Comparison of ENCODE assay signal across 19 cellular contexts in genomic region chrX:115591420-115591819, GRCh38. TPM values are rescaled to one million over a fixed set of nuclear protein-coding genes. Genes with fewer than 3 reads are reported as not detected.
DNase-seq lines count a peak whose midpoint lies in the region; ATAC-seq and TF ChIP-seq lines count a peak whose summit lies in the region.
"Had no signal": no experiment of that assay in that cellular context is flagged by ENCODE, and none has a peak within 500 bp of the region (broad histone marks: within the 10 kb centered on the region; RNA-seq: fewer than 3 reads in every experiment).

No MANE protein-coding gene starts in this region.

- TF ChIP-seq CTCF in Caco-2 (IDR thresholded peaks at IDR 0.05; ENCODE audit: insufficient read depth in 1 of 2, low read depth in 1 of 2, low read length in 1 of 2, severe bottlenecking in 1 of 2, unreplicated experiment in 1 of 2) (no peak), gastrocnemius medialis (IDR thresholded peaks at IDR 0.05 in 4 of 5, conservative IDR thresholded peaks at IDR 0.05 in 1 of 5) (no peak)

- CTCF ChIA-PET in Caco-2 (lab: Charles Lee) = no interaction called here

- POLR2A ChIA-PET in Caco-2 (lab: Charles Lee) = no interaction called here

- H3K27ac Mint-ChIP-seq in Caco-2 (ENCODE audit: unreplicated experiment) = peak overlapping the region; percentile 34
- H3K27ac Mint-ChIP-seq: activated CD4-positive, alpha-beta memory T cell treated with anti-CD3 and anti-CD28 coated beads, Interleukin-2, amount 10 ng/mL, durations not matched to agents 7 days and 5 days; activated naive CD4-positive, alpha-beta T cell treated with anti-CD3 and anti-CD28 coated beads, Interleukin-2, amount 10 ng/mL, durations not matched to agents 7 days and 5 days; T-helper 17 cell had no signal

- H3K27me3 Mint-ChIP-seq in Caco-2 (ENCODE audit: insufficient read depth, unreplicated experiment) = no peaks in the 10 kb centered on the region
- H3K27me3 Mint-ChIP-seq: activated CD4-positive, alpha-beta memory T cell treated with anti-CD3 and anti-CD28 coated beads, Interleukin-2, amount 10 ng/mL, durations not matched to agents 7 days and 5 days; activated naive CD4-positive, alpha-beta T cell treated with anti-CD3 and anti-CD28 coated beads, Interleukin-2, amount 10 ng/mL, durations not matched to agents 7 days and 5 days; T-helper 17 cell had no signal

- no peaks in the 10 kb centered on the region for H3K9me3 Mint-ChIP-seq in Caco-2 (ENCODE audit: unreplicated experiment)
- H3K9me3 Mint-ChIP-seq: activated CD4-positive, alpha-beta memory T cell treated with anti-CD3 and anti-CD28 coated beads, Interleukin-2, amount 10 ng/mL, durations not matched to agents 7 days and 5 days; activated naive CD4-positive, alpha-beta T cell treated with anti-CD3 and anti-CD28 coated beads, Interleukin-2, amount 10 ng/mL, durations not matched to agents 7 days and 5 days; activated T-cell treated with anti-CD3 and anti-CD28 coated beads, Interleukin-2, amount 50 U/mL, for 4 hours; neural progenitor cell had no signal

- H3K4me1 ChIP-seq in Caco-2 = peaks cover 23% of the 10 kb centered on the region
- peaks cover 21% of the 10 kb centered on the region for H3K4me1 ChIP-seq in SJSA1 (replicated peaks)
- peaks cover 0 to 15% of the 10 kb centered on the region in 2 donors for H3K4me1 ChIP-seq in gastrocnemius medialis

- no peak overlapping the region for H3K4me3 Mint-ChIP-seq in Caco-2 (ENCODE audit: unreplicated experiment)
- H3K4me3 Mint-ChIP-seq: activated CD4-positive, alpha-beta memory T cell treated with anti-CD3 and anti-CD28 coated beads, Interleukin-2, amount 10 ng/mL, durations not matched to agents 7 days and 5 days; activated naive CD4-positive, alpha-beta T cell treated with anti-CD3 and anti-CD28 coated beads, Interleukin-2, amount 10 ng/mL, durations not matched to agents 7 days and 5 days; activated T-cell treated with anti-CD3 and anti-CD28 coated beads, Interleukin-2, amount 50 U/mL, for 4 hours; neural progenitor cell; T-helper 17 cell had no signal

- no peaks in the 10 kb centered on the region for H3K4me1 Mint-ChIP-seq in Caco-2 (ENCODE audit: low read depth, unreplicated experiment)
- H3K4me1 Mint-ChIP-seq: activated CD4-positive, alpha-beta memory T cell treated with anti-CD3 and anti-CD28 coated beads, Interleukin-2, amount 10 ng/mL, durations not matched to agents 7 days and 5 days; activated naive CD4-positive, alpha-beta T cell treated with anti-CD3 and anti-CD28 coated beads, Interleukin-2, amount 10 ng/mL, durations not matched to agents 7 days and 5 days; T-helper 17 cell had no signal

- BruUV-seq in Caco-2 (replicated peaks; lab: Mats Ljungman, UMichigan) = no TSS peak

- H3K9me3 ChIP-seq in Caco-2 (no peaks in the 10 kb centered on the region), SJSA1 (replicated peaks) (no peaks in the 10 kb centered on the region), gastrocnemius medialis (no peaks in the 10 kb centered on the region)

- intact Hi-C loops in Caco-2 (cut with micrococcal nuclease; ENCODE audit: unreplicated experiment) (no loop called here), gastrocnemius medialis (cut with DNase I; ENCODE audit: low total_unique reads) (no loop called here)

- ATAC-seq in gastrocnemius medialis = no peak
- ATAC-seq: activated T-cell treated with anti-CD3 and anti-CD28 coated beads, Interleukin-2, amount 50 U/mL, for 4 hours; T-helper 17 cell had no signal

- no peak for TF ChIP-seq POLR2A in gastrocnemius medialis (IDR thresholded peaks at IDR 0.05)

- H3K36me3 ChIP-seq in Caco-2 (ENCODE audit: control insufficient read depth, insufficient read depth, low read length) (no peaks in the 10 kb centered on the region), SJSA1 (no peaks in the 10 kb centered on the region), gastrocnemius medialis (no peaks in the 10 kb centered on the region)
- H3K36me3 ChIP-seq: neural progenitor cell, WERI-Rb-1 had no signal

- in situ Hi-C loops in gastrocnemius medialis (cut with MboI; ENCODE audit: low sequenced_read_pairs in 4 of 4) = no loop called here

- H3K36me3 Mint-ChIP-seq in Caco-2 (ENCODE audit: insufficient read depth, unreplicated experiment) = no peaks in the 10 kb centered on the region
- H3K36me3 Mint-ChIP-seq: activated naive CD4-positive, alpha-beta T cell treated with anti-CD3 and anti-CD28 coated beads, Interleukin-2, amount 10 ng/mL, durations not matched to agents 7 days and 5 days had no signal

- H3K4me3 ChIP-seq in Caco-2 (ENCODE audit: low read depth, low read length) = no peak overlapping the region
- H3K4me3 ChIP-seq in SJSA1 = no peak overlapping the region
- peak overlapping the region in 2 of 4 donors; percentile 0 to 42 for H3K4me3 ChIP-seq in gastrocnemius medialis
- H3K4me3 ChIP-seq: neural progenitor cell had no signal

- H3K27ac ChIP-seq in SJSA1 (0 out of 2 replicates have a peak overlapping the region, but pooled peaks have one; percentile 19), epithelial cell of prostate (peak overlapping the region; percentile 93), gastrocnemius medialis (peak overlapping the region; percentile 67 to 84 (median 78))
- H3K27ac ChIP-seq: neural progenitor cell, WERI-Rb-1 had no signal

- no peaks in the 10 kb centered on the region for H3K27me3 ChIP-seq in Caco-2 (replicated peaks; ENCODE audit: control insufficient read depth, insufficient read depth, low read length)
- H3K27me3 ChIP-seq in SJSA1 (replicated peaks) = no peaks in the 10 kb centered on the region
- H3K27me3 ChIP-seq in gastrocnemius medialis = no peaks in the 10 kb centered on the region
- H3K27me3 ChIP-seq: neural progenitor cell had no signal

- DNase-seq in Caco-2 (no peak), SJSA1 (ENCODE audit: low read depth in 1 of 2, low spot score in 2 of 2) (no peak), epithelial cell of prostate (ENCODE audit: low read depth, low spot score) (no peak), gastrocnemius medialis (no peak), NCI-H2227 (lab: John Stamatoyannopoulos, UW; ENCODE audit: unreplicated experiment) (no peak), Ammon's horn (ENCODE audit: low spot score) (no peak), occipital lobe (lab: John Stamatoyannopoulos, UW) (no peak)
- no peak for DNase-seq in stimulated activated CD4-positive, alpha-beta T cell treated with anti-CD3 and anti-CD28 coated beads, Interleukin-4, amount 100 ng/mL, for 4 hours
- DNase-seq: activated CD4-positive, alpha-beta memory T cell treated with anti-CD3 and anti-CD28 coated beads, Interleukin-2, amount 10 ng/mL, durations not matched to agents 7 days and 5 days; activated naive CD4-positive, alpha-beta T cell treated with anti-CD3 and anti-CD28 coated beads, Interleukin-2, amount 10 ng/mL, durations not matched to agents 7 days and 5 days; activated T-cell treated with anti-CD3 and anti-CD28 coated beads, Interleukin-2, amount 50 U/mL, for 4 hours; GDM1; NCI-H1105; NCI-H524 treated with DMSO at 0.1 percent for 48 hours; SHP77 treated with DMSO at 0.1 percent for 48 hours; stimulated activated naive CD4-positive, alpha-beta T cell; T-helper 17 cell; WERI-Rb-1 had no signal

RNA-seq across cellular contexts. Expression of gene PLS3, which starts 30.4 kb away (rescaled TPM):
- total RNA-seq in Caco-2 (2022) (211 and 213 TPM in 2 replicates), gastrocnemius medialis (10 to 100 TPM; 15.8 to 23.1 (median 19.5) TPM), occipital lobe (102 TPM)
- 285 and 317 TPM in 2 replicates for total RNA-seq in SJSA1 (2014; rRNA removed; shearing (Covaris generic))

Comparison
In these comparisons a context has a peak if more than half of its experiments do, and no peak if none do; other contexts are left out.
1. H3K27ac ChIP-seq: peak in every context shown above with its lines; median percentile 93 in epithelial cell of prostate; 78 in gastrocnemius medialis; 19 in SJSA1.